Comparison of ENCODE assay signal across 22 cellular contexts in genomic region chr10:113183543-113183942, GRCh38.
"Had no signal": no experiment of that assay in that cellular context is flagged by ENCODE, and none has a peak within 500 bp of the region (broad histone marks: within the 10 kb centered on the region; RNA-seq: fewer than 3 reads in every experiment).

No MANE protein-coding gene starts in this region.

- ATAC-seq: activated T-helper 17 cell treated with anti-CD3 and anti-CD28 coated beads, Interleukin-2, amount 50 U/mL, for 72 hours; left ventricle myocardium superior; SK-N-SH treated with all-trans-retinoic acid at 6 μM for 48 hours; T-cell had no signal

- H3K9me3 Mint-ChIP-seq: activated naive CD8-positive, alpha-beta T cell treated with anti-CD3 and anti-CD28 coated beads for 36 hours; activated T-helper 17 cell treated with anti-CD3 and anti-CD28 coated beads, Interleukin-2, amount 50 U/mL, for 72 hours; dendritic cell treated with granulocyte-macrophage colony-stimulating factor and Interleukin-4, amounts not matched to agents 40 ng/mL and 50 ng/mL, for 4 days; memory B cell; T-cell; T-helper 2 cell treated with Interferon-gamma antibody and Interleukin-4, amounts not matched to agents 5 μg/mL and 100 μg/mL, for 36 hours had no signal

- H3K4me1 Mint-ChIP-seq: activated naive CD8-positive, alpha-beta T cell treated with anti-CD3 and anti-CD28 coated beads for 36 hours; activated T-helper 17 cell treated with anti-CD3 and anti-CD28 coated beads, Interleukin-2, amount 50 U/mL, for 72 hours; memory B cell; T-cell had no signal

- H3K27ac Mint-ChIP-seq: activated naive CD8-positive, alpha-beta T cell treated with anti-CD3 and anti-CD28 coated beads for 36 hours; activated T-helper 17 cell treated with anti-CD3 and anti-CD28 coated beads, Interleukin-2, amount 50 U/mL, for 72 hours; dendritic cell treated with granulocyte-macrophage colony-stimulating factor and Interleukin-4, amounts not matched to agents 40 ng/mL and 50 ng/mL, for 4 days; memory B cell; nephron; T-cell; T-helper 2 cell treated with Interferon-gamma antibody and Interleukin-4, amounts not matched to agents 5 μg/mL and 100 μg/mL, for 36 hours had no signal

- H3K36me3 Mint-ChIP-seq: activated naive CD8-positive, alpha-beta T cell treated with anti-CD3 and anti-CD28 coated beads for 36 hours; memory B cell; T-cell had no signal

- H3K4me3 Mint-ChIP-seq: activated naive CD8-positive, alpha-beta T cell treated with anti-CD3 and anti-CD28 coated beads for 36 hours; activated T-helper 17 cell treated with anti-CD3 and anti-CD28 coated beads, Interleukin-2, amount 50 U/mL, for 72 hours; dendritic cell treated with granulocyte-macrophage colony-stimulating factor and Interleukin-4, amounts not matched to agents 40 ng/mL and 50 ng/mL, for 4 days; memory B cell; nephron; T-cell; T-helper 2 cell treated with Interferon-gamma antibody and Interleukin-4, amounts not matched to agents 5 μg/mL and 100 μg/mL, for 36 hours had no signal

- DNase-seq: activated CD4-positive, CD25-positive, alpha-beta regulatory T cell treated with anti-CD3 and anti-CD28 coated beads, Interleukin-2, amount 50 U/mL, for 72 hours; activated naive CD4-positive, alpha-beta T cell treated with Interleukin-2 at 50 U/mL for 16 hours; activated naive CD8-positive, alpha-beta T cell treated with anti-CD3 and anti-CD28 coated beads for 36 hours; activated T-cell treated with anti-CD3 and anti-CD28 coated beads, Interleukin-2, amount 50 U/mL, for 1 hour; amniotic stem cell; effector CD8-positive, alpha-beta T cell; erythroblast; foreskin melanocyte; glutamatergic neuron; left ventricle myocardium superior; occipital lobe; sigmoid colon; stimulated activated CD4-positive, alpha-beta T cell treated with anti-CD3 and anti-CD28 coated beads, Interleukin-15, amount 100 ng/mL, for 24 hours; stimulated activated naive CD4-positive, alpha-beta T cell; T-cell; WERI-Rb-1 had no signal
